Comparison of ENCODE assay signal across 8 cellular contexts in genomic region chr2:210170442-210171303, GRCh38. TPM values are rescaled to one million over a fixed set of nuclear protein-coding genes. Genes with fewer than 3 reads are reported as not detected.
A peak's percentile ranks its signal among the peaks of the same experiment; 100 is the strongest.
DNase-seq lines count a peak whose midpoint lies in the region; ATAC-seq and TF ChIP-seq lines count a peak whose summit lies in the region.

No MANE protein-coding gene starts in this region.

- H3K36me3 Mint-ChIP-seq in activated naive CD8-positive, alpha-beta T cell: no peaks in the 10 kb centered on the region

- H3K4me1 Mint-ChIP-seq in activated naive CD8-positive, alpha-beta T cell (ENCODE audit: low read depth): peaks cover 37% of the 10 kb centered on the region

- peak; percentile 93 for DNase-seq in GM10248 (ENCODE audit: extremely low spot score)
- peak; percentile 88 for DNase-seq in NCI-H1092 (lab: John Stamatoyannopoulos, UW)
- peak; percentile 99 for DNase-seq in glomerular visceral epithelial cell (ENCODE audit: extremely low spot score)
- DNase-seq in occipital lobe (lab: John Stamatoyannopoulos, UW): peak; percentile 95

- H3K27me3 Mint-ChIP-seq in activated naive CD8-positive, alpha-beta T cell: no peaks in the 10 kb centered on the region

- peak overlapping the region; percentile 97 for H3K27ac Mint-ChIP-seq in activated naive CD8-positive, alpha-beta T cell

- POLR2A ChIA-PET in GM10248 (lab: Yijun Ruan, JAX): interaction anchor here (0.8 kb wide), 1 partner anchor 171 kb away, joined by 3 read pairs; no protein-coding TSS in a partner anchor

- H3K9me3 Mint-ChIP-seq in activated naive CD8-positive, alpha-beta T cell (ENCODE audit: low read depth): no peaks in the 10 kb centered on the region

- ATAC-seq in HG02610 (IDR thresholded peaks at IDR 0.05; ENCODE audit: unreplicated experiment) (peak; percentile 67), SK-N-SH treated with all-trans-retinoic acid at 6 μM for 48 hours (peak; percentile 83)

- CTCF ChIA-PET in GM10248 (lab: Yijun Ruan, JAX): interaction anchor here (2.0 kb wide), 1 partner anchor 28 kb away, joined by 6 read pairs; no protein-coding TSS in a partner anchor

- TF ChIP-seq CTCF in GM10248 (IDR thresholded peaks at IDR 0.05; ENCODE audit: control extremely low read depth, extremely low read depth, low read depth, missing control alignments): peak; percentile 9

- H3K4me3 Mint-ChIP-seq in activated naive CD8-positive, alpha-beta T cell: peak overlapping the region; percentile 98

- peak overlapping the region; percentile 93 for H3K27ac ChIP-seq in temporal lobe (ENCODE audit: low read depth, low read length)

TF ChIP-seq in SK-N-SH treated with all-trans-retinoic acid at 6 μM for 48 hours, 23 proteins besides CTCF, POLR2A, EP300 and RAD21:
- TF ChIP-seq ARNTL (CRISPR knock-in tag; IDR thresholded peaks at IDR 0.05; ENCODE audit: borderline replicate concordance, low read depth) (no peak), PATZ1 (CRISPR knock-in tag; IDR thresholded peaks at IDR 0.05; ENCODE audit: borderline replicate concordance) (0 out of 2 replicates have a peak, but pooled peaks have one; percentile 14), ZNF70 (CRISPR knock-in tag; IDR thresholded peaks at IDR 0.05) (no peak)

RNA-seq across cellular contexts. Expression of gene KANSL1L, which starts 0.5 kb away (rescaled TPM):
- 97.0 TPM for total RNA-seq in occipital lobe
- total RNA-seq in temporal lobe: 63.4 TPM

RNA-seq across cellular contexts. Expression of gene ACADL, which starts 54.6 kb away (rescaled TPM):
- total RNA-seq in occipital lobe: 9.2 TPM
- 4.7 TPM for total RNA-seq in temporal lobe

Comparison
In these comparisons a context has a peak if more than half of its experiments do, and no peak if none do; other contexts are left out.
1. Peak in every context shown above with its lines: DNase-seq, ATAC-seq and H3K27ac ChIP-seq.